Comparison of ENCODE assay signal across 10 cellular contexts in genomic region chr11:74822187-74822586, GRCh38.
A peak's percentile ranks its signal among the peaks of the same experiment; 100 is the strongest.
DNase-seq lines count a peak whose midpoint lies in the region; TF ChIP-seq lines count a peak whose summit lies in the region.
"Had no signal": no experiment of that assay in that cellular context is flagged by ENCODE, and none has a peak within 500 bp of the region (broad histone marks: within the 10 kb centered on the region; RNA-seq: fewer than 3 reads in every experiment).

No MANE protein-coding gene starts in this region.

- H3K27ac Mint-ChIP-seq in nephron progenitor cell, result peak overlapping the region; percentile 81

- intact Hi-C loops in posterior cingulate gyrus (cut with DNase I), result no loop called here

- H3K9me3 Mint-ChIP-seq in nephron progenitor cell, result peaks cover 50% of the 10 kb centered on the region

- peak overlapping the region; percentile 72 for H3K27ac ChIP-seq in AG04450 (ENCODE audit: low read depth, low read length)
- H3K27ac ChIP-seq in angular gyrus (ENCODE audit: low read depth, low read length), result peak overlapping the region; percentile 88

- POLR2A ChIA-PET in AG04450 (lab: Yijun Ruan, JAX), result interaction anchor here (1.1 kb wide), 1 partner anchor 67 kb away, joined by 3 read pairs; no protein-coding TSS in a partner anchor

- no peaks in the 10 kb centered on the region for H3K27me3 ChIP-seq in AG04450 (ENCODE audit: control insufficient read depth, insufficient read depth, low read length)

- no peak overlapping the region for H3K4me3 Mint-ChIP-seq in nephron progenitor cell

- no peak for TF ChIP-seq CTCF in AG04450 (IDR thresholded peaks at IDR 0.05; ENCODE audit: low read depth, low read length)
- no peak for TF ChIP-seq CTCF in nephron progenitor cell (IDR thresholded peaks at IDR 0.05)

- CTCF ChIA-PET in AG04450 (lab: Charles Lee), result no interaction called here

- peaks cover 22% of the 10 kb centered on the region for H3K4me1 Mint-ChIP-seq in nephron progenitor cell

- DNase-seq in AG04450 (ENCODE audit: low read depth, low spot score), result peak; percentile 85
- peak; percentile 16 for DNase-seq in foreskin melanocyte
- DNase-seq in nephron progenitor cell, result no peak
- DNase-seq in activated CD4-positive, alpha-beta T cell treated with anti-CD3 and anti-CD28 coated beads for 1 hour, result no peak
- no peak for DNase-seq in HT-29 (ENCODE audit: low spot score)
- no peak for DNase-seq in NCI-H128 (lab: John Stamatoyannopoulos, UW; ENCODE audit: unreplicated experiment)
- DNase-seq in posterior cingulate gyrus, result no peak
- DNase-seq: activated naive CD4-positive, alpha-beta T cell treated with Interleukin-2 at 50 U/mL for 16 hours; NCI-H1092 treated with DMSO at 0.1 percent for 48 hours had no signal

- no peak overlapping the region for H3K4me3 ChIP-seq in AG04450 (ENCODE audit: low read depth, low read length)

- peaks cover 13% of the 10 kb centered on the region for H3K9me3 ChIP-seq in AG04450 (ENCODE audit: control insufficient read depth, insufficient read depth, low read length)

- peaks cover 4% of the 10 kb centered on the region for H3K27me3 Mint-ChIP-seq in nephron progenitor cell (ENCODE audit: low read depth, poor library complexity)

- H3K36me3 Mint-ChIP-seq in nephron progenitor cell (ENCODE audit: low read depth), result peaks cover 94% of the 10 kb centered on the region

Comparison
In these comparisons a context has a peak if more than half of its experiments do, and no peak if none do; other contexts are left out.
1. DNase-seq: peak in AG04450 (single experiment) and foreskin melanocyte (single experiment); none in nephron progenitor cell (single experiment), activated CD4-positive, alpha-beta T cell treated with anti-CD3 and anti-CD28 coated beads for 1 hour (single experiment), HT-29 (single experiment), NCI-H128 (single experiment) and posterior cingulate gyrus (0 of 10).